14 cellular contexts compared by ENCODE assay signal in genomic region chr2:9008951-9009664, GRCh38.
"Had no signal": no experiment of that assay in that cellular context is flagged by ENCODE, and none has a peak within 500 bp of the region (broad histone marks: within the 10 kb centered on the region; RNA-seq: fewer than 3 reads in every experiment).

No MANE protein-coding gene starts in this region.

- FAIRE-seq: endometrium had no signal

- H3K9ac ChIP-seq: parathyroid adenoma had no signal

- H3K9me3 Mint-ChIP-seq: activated CD4-positive, alpha-beta T cell treated with anti-CD3 and anti-CD28 coated beads, Interleukin-2, amount 10 ng/mL, durations not matched to agents 7 days and 5 days; stimulated activated naive B cell treated with anti-CD40 and anti-IgM and Interleukin-4, amounts not matched to agents 10 μg/mL and 1 μg/mL and 100 μg/mL, for 72 hours; T-helper 2 cell treated with Interferon-gamma antibody and Interleukin-4, amounts not matched to agents 5 μg/mL and 100 μg/mL, for 36 hours had no signal

- H2AFZ ChIP-seq: parathyroid adenoma had no signal

- H3K4me3 ChIP-seq: breast epithelium, lower lobe of right lung, transverse colon had no signal

- H3K36me3 ChIP-seq: breast epithelium, lower lobe of right lung, transverse colon had no signal

- H3K9me3 ChIP-seq: breast epithelium, lower lobe of right lung, transverse colon had no signal

- H3K4me1 ChIP-seq: breast epithelium had no signal

- H3K27me3 Mint-ChIP-seq: stimulated activated naive B cell treated with anti-CD40 and anti-IgM and Interleukin-4, amounts not matched to agents 10 μg/mL and 1 μg/mL and 100 μg/mL, for 72 hours had no signal

- H3K27ac ChIP-seq: breast epithelium, lower lobe of right lung, parathyroid adenoma, transverse colon had no signal

- H3K36me3 Mint-ChIP-seq: stimulated activated naive B cell treated with anti-CD40 and anti-IgM and Interleukin-4, amounts not matched to agents 10 μg/mL and 1 μg/mL and 100 μg/mL, for 72 hours had no signal

- H3K27ac Mint-ChIP-seq: activated CD4-positive, alpha-beta T cell treated with anti-CD3 and anti-CD28 coated beads, Interleukin-2, amount 10 ng/mL, durations not matched to agents 7 days and 5 days; stimulated activated naive B cell treated with anti-CD40 and anti-IgM and Interleukin-4, amounts not matched to agents 10 μg/mL and 1 μg/mL and 100 μg/mL, for 72 hours; T-helper 2 cell treated with Interferon-gamma antibody and Interleukin-4, amounts not matched to agents 5 μg/mL and 100 μg/mL, for 36 hours had no signal

- H3K4me3 Mint-ChIP-seq: activated CD4-positive, alpha-beta T cell treated with anti-CD3 and anti-CD28 coated beads, Interleukin-2, amount 10 ng/mL, durations not matched to agents 7 days and 5 days; stimulated activated naive B cell treated with anti-CD40 and anti-IgM and Interleukin-4, amounts not matched to agents 10 μg/mL and 1 μg/mL and 100 μg/mL, for 72 hours; T-helper 2 cell treated with Interferon-gamma antibody and Interleukin-4, amounts not matched to agents 5 μg/mL and 100 μg/mL, for 36 hours had no signal

- DNase-seq: activated CD4-positive, alpha-beta T cell treated with anti-CD3 and anti-CD28 coated beads, Interleukin-2, amount 10 ng/mL, durations not matched to agents 7 days and 5 days; activated CD4-positive, CD25-positive, alpha-beta regulatory T cell; activated naive CD4-positive, alpha-beta T cell treated with Interleukin-2 at 50 U/mL for 16 hours; anterior cingulate cortex; glutamatergic neuron; lower lobe of right lung; stimulated activated CD4-positive, alpha-beta T cell treated with anti-CD3 and anti-CD28 coated beads, Interleukin-15, amount 100 ng/mL, for 24 hours; stimulated activated CD4-positive, alpha-beta T cell treated with anti-CD3 and anti-CD28 coated beads, Interleukin-4, amount 100 ng/mL, for 1 hour; stimulated activated naive B cell treated with anti-CD40 and anti-IgM and Interleukin-4, amounts not matched to agents 10 μg/mL and 1 μg/mL and 100 μg/mL, for 72 hours; transverse colon had no signal

- H3K27me3 ChIP-seq: breast epithelium, transverse colon had no signal
